13 cellular contexts compared by ENCODE assay signal in the genomic region with DNA sequence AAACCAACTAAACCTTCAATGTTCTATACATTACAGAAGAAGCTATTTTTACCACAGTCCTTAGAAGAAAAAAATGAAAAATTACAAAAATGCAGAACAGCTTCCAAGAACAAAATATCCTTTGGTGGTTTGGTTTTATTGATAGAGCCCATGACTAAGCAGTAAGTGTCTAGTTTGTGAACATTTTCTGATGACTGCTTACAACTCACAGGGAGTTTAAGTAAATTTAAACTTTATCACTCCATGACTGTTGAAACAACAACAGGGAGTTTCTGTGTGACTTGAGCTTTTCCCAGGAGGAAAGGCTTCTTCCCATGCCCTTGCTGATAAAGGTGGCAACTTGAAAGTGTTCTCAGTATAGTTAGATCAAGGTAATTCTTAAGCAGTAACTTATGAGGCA. TPM values are rescaled to one million over a fixed set of nuclear protein-coding genes. Genes with fewer than 3 reads are reported as not detected.
DNase-seq lines count a peak whose midpoint lies in the region; ATAC-seq and TF ChIP-seq lines count a peak whose summit lies in the region.
"Had no signal": no experiment of that assay in that cellular context is flagged by ENCODE, and none has a peak within 500 bp of the region (broad histone marks: within the 10 kb centered on the region; RNA-seq: fewer than 3 reads in every experiment).

No MANE protein-coding gene starts in this region.

- no peaks in the 10 kb centered on the region for H3K23me2 ChIP-seq in H9 (ENCODE audit: insufficient read length, low read depth, low read length, poor library complexity, severe bottlenecking)

- no peak overlapping the region for H3T11ph ChIP-seq in H9 (ENCODE audit: low read length)

- H3K4me3 ChIP-seq in fibroblast of villous mesenchyme (ENCODE audit: low read depth, low read length), result no peak overlapping the region
- H3K4me3 ChIP-seq: lung, thyroid gland had no signal

- no peak overlapping the region for H4K8ac ChIP-seq in H9 (replicated peaks; ENCODE audit: insufficient read length, low read depth, low read length)

- TF ChIP-seq CTCF in fibroblast of villous mesenchyme (IDR thresholded peaks at IDR 0.05; ENCODE audit: insufficient read depth, low read depth, low read length) (no peak), H9 (conservative IDR thresholded peaks at IDR 0.05) (no peak)

- peaks cover 3 to 13% (median 5%) of the 10 kb centered on the region in 3 experiments; a peak in 4 of 7 replicates for H3K36me3 Mint-ChIP-seq in H9 (ENCODE audit: insufficient read depth in 1 of 3, low read depth in 3 of 3)
- H3K36me3 Mint-ChIP-seq: activated CD8-positive, alpha-beta memory T cell treated with anti-CD3 and anti-CD28 coated beads, Interleukin-2, amount 10 ng/mL, durations not matched to agents 7 days and 5 days had no signal

- H3K27me3 ChIP-seq in H9 (ENCODE audit: insufficient read depth, low read length), result no peaks in the 10 kb centered on the region
- H3K27me3 ChIP-seq: thyroid gland had no signal

- H3K4me1 ChIP-seq in H9 (ENCODE audit: insufficient read depth, low read length), result peaks cover 5% of the 10 kb centered on the region; the same call in 1 of the 2 replicates

- H2AFZ ChIP-seq in H9 (ENCODE audit: low read length), result no peak overlapping the region

- no peak overlapping the region for H3K14ac ChIP-seq in H9 (ENCODE audit: insufficient read depth, low read length)

- H2BK120ac ChIP-seq in H9 (ENCODE audit: low read depth, low read length, poor library complexity, severe bottlenecking), result no peak overlapping the region

- no peak overlapping the region for H3K9ac ChIP-seq in H9 (ENCODE audit: extremely low read depth, insufficient read length, low read length)

- intact Hi-C loops in Right ventricle myocardium superior (cut with DNase I), result no loop called here

- no peaks in the 10 kb centered on the region for H3K79me2 ChIP-seq in H9 (ENCODE audit: insufficient read depth, low read length)

- H3K27ac ChIP-seq in H9 (ENCODE audit: insufficient read length, low read depth, low read length), result no peak overlapping the region
- H3K27ac ChIP-seq: neutrophil, thyroid gland had no signal

- no peak overlapping the region for H4K5ac ChIP-seq in H9 (ENCODE audit: insufficient read length, low read depth, low read length)

- no peak overlapping the region for H3K4me3 Mint-ChIP-seq in H9
- H3K4me3 Mint-ChIP-seq: activated CD8-positive, alpha-beta memory T cell treated with anti-CD3 and anti-CD28 coated beads, Interleukin-2, amount 10 ng/mL, durations not matched to agents 7 days and 5 days had no signal

- no peak overlapping the region for H3K56ac ChIP-seq in H9 (ENCODE audit: insufficient read length, low read depth, low read length)

- H4K91ac ChIP-seq in H9 (ENCODE audit: insufficient read length, low read depth, low read length), result no peak overlapping the region

- H3K9me3 Mint-ChIP-seq in H9, result peaks cover 3 to 5% of the 10 kb centered on the region in 2 experiments; a peak in 4 of 5 replicates

- peak; percentile 26 for DNase-seq in H4 (ENCODE audit: low spot score)
- DNase-seq in amniotic epithelial cell (ENCODE audit: low read depth), result peak; percentile 95
- DNase-seq in fibroblast of villous mesenchyme (ENCODE audit: low read depth), result peak; percentile 91
- peak; percentile 40 for DNase-seq in smooth muscle cell of the brain vasculature (ENCODE audit: low read depth, low spot score)
- no peak for DNase-seq in NCI-H1694 treated with DMSO at 0.1 percent for 48 hours (lab: John Stamatoyannopoulos, UW)
- no peak for DNase-seq in Right ventricle myocardium superior
- no peak for DNase-seq in H9
- DNase-seq: activated CD8-positive, alpha-beta memory T cell treated with anti-CD3 and anti-CD28 coated beads, Interleukin-2, amount 10 ng/mL, durations not matched to agents 7 days and 5 days; NCI-H2227 treated with DMSO at 0.1 percent for 48 hours; thyroid gland had no signal

- H2BK20ac ChIP-seq in H9 (ENCODE audit: low read depth, low read length, poor library complexity, severe bottlenecking), result no peak overlapping the region

- no peak for ATAC-seq in Right ventricle myocardium superior (ENCODE audit: poor library complexity)
- ATAC-seq: activated CD8-positive, alpha-beta memory T cell treated with anti-CD3 and anti-CD28 coated beads, Interleukin-2, amount 10 ng/mL, durations not matched to agents 7 days and 5 days; activated naive CD4-positive, alpha-beta T cell treated with anti-CD3 and anti-CD28 coated beads, Interleukin-2, amount 50 U/mL, for 72 hours had no signal

- H2BK15ac ChIP-seq in H9 (ENCODE audit: low read depth, low read length), result no peak overlapping the region

- no peak overlapping the region for H3K4me2 ChIP-seq in H9 (ENCODE audit: insufficient read depth, insufficient read length, low read length)

- no peak overlapping the region for H2AK5ac ChIP-seq in H9 (ENCODE audit: insufficient read length, low read length)

- no peaks in the 10 kb centered on the region for H3K79me1 ChIP-seq in H9 (ENCODE audit: insufficient read depth, low read depth, low read length, poor library complexity, severe bottlenecking)

- no peak overlapping the region for H3K4ac ChIP-seq in H9 (ENCODE audit: low read depth, low read length)

- H3K27ac Mint-ChIP-seq in H9, result no peak overlapping the region
- H3K27ac Mint-ChIP-seq: activated CD8-positive, alpha-beta memory T cell treated with anti-CD3 and anti-CD28 coated beads, Interleukin-2, amount 10 ng/mL, durations not matched to agents 7 days and 5 days; activated naive CD4-positive, alpha-beta T cell treated with anti-CD3 and anti-CD28 coated beads, Interleukin-2, amount 50 U/mL, for 72 hours had no signal

- peaks cover 31 to 43% of the 10 kb centered on the region in 2 experiments for H3K4me1 Mint-ChIP-seq in H9
- H3K4me1 Mint-ChIP-seq: activated CD8-positive, alpha-beta memory T cell treated with anti-CD3 and anti-CD28 coated beads, Interleukin-2, amount 10 ng/mL, durations not matched to agents 7 days and 5 days had no signal

- no peaks in the 10 kb centered on the region for H3K27me3 Mint-ChIP-seq in H9 (ENCODE audit: low read depth)
- H3K27me3 Mint-ChIP-seq: activated CD8-positive, alpha-beta memory T cell treated with anti-CD3 and anti-CD28 coated beads, Interleukin-2, amount 10 ng/mL, durations not matched to agents 7 days and 5 days had no signal

- no peak overlapping the region for H2BK12ac ChIP-seq in H9 (ENCODE audit: insufficient read length, low read depth, low read length)

- no peaks in the 10 kb centered on the region for H3K9me3 ChIP-seq in H9 (ENCODE audit: control insufficient read depth, low read depth, low read length)
- H3K9me3 ChIP-seq: neutrophil, thyroid gland had no signal

- H4K20me1 ChIP-seq in H9 (ENCODE audit: control insufficient read depth, insufficient read depth, insufficient read length), result no peaks in the 10 kb centered on the region

- no peak overlapping the region for H2BK5ac ChIP-seq in H9 (ENCODE audit: insufficient read length, low read length)

- no peak overlapping the region for H3K18ac ChIP-seq in H9 (ENCODE audit: insufficient read length, low read depth, low read length)

- no peak overlapping the region for H3K23ac ChIP-seq in H9 (ENCODE audit: insufficient read length, low read depth, low read length)

RNA-seq across cellular contexts. Expression of gene PF4, which starts 2.9 kb away (rescaled TPM):
- total RNA-seq in H4 (2014; rRNA removed; shearing (Covaris generic)), result not detected in 2 replicates
- total RNA-seq in fibroblast of villous mesenchyme (not detected in 2 replicates), Right ventricle myocardium superior (not detected), H9 (2021) (2.3 and 3.6 TPM in 2 replicates)
- total RNA-seq: activated CD8-positive, alpha-beta memory T cell treated with anti-CD3 and anti-CD28 coated beads, Interleukin-2, amount 10 ng/mL, durations not matched to agents 7 days and 5 days; activated naive CD4-positive, alpha-beta T cell treated with anti-CD3 and anti-CD28 coated beads, Interleukin-2, amount 50 U/mL, for 72 hours; thyroid gland had no signal

RNA-seq across cellular contexts. Expression of gene PPBP, which starts 9.1 kb away (rescaled TPM):
- total RNA-seq in H4 (2014; rRNA removed; shearing (Covaris generic)), result not detected in 2 replicates
- total RNA-seq in fibroblast of villous mesenchyme (not detected in 2 replicates), Right ventricle myocardium superior (0.32 TPM), H9 (2021) (0.33 TPM in 1 of 2 replicates, not detected in the other)
- total RNA-seq: activated CD8-positive, alpha-beta memory T cell treated with anti-CD3 and anti-CD28 coated beads, Interleukin-2, amount 10 ng/mL, durations not matched to agents 7 days and 5 days; activated naive CD4-positive, alpha-beta T cell treated with anti-CD3 and anti-CD28 coated beads, Interleukin-2, amount 50 U/mL, for 72 hours had no signal

RNA-seq across cellular contexts. Expression of gene CXCL5, which starts 19.6 kb away (rescaled TPM):
- total RNA-seq in H4 (2014; rRNA removed; shearing (Covaris generic)), result not detected in 2 replicates
- total RNA-seq in fibroblast of villous mesenchyme, result 0.32 and 2.2 TPM in 2 replicates
- 0.11 TPM for total RNA-seq in Right ventricle myocardium superior
- total RNA-seq in H9 (2021), result 9.2 and 10.8 TPM in 2 replicates
- total RNA-seq: activated CD8-positive, alpha-beta memory T cell treated with anti-CD3 and anti-CD28 coated beads, Interleukin-2, amount 10 ng/mL, durations not matched to agents 7 days and 5 days; activated naive CD4-positive, alpha-beta T cell treated with anti-CD3 and anti-CD28 coated beads, Interleukin-2, amount 50 U/mL, for 72 hours; thyroid gland had no signal

RNA-seq across cellular contexts. Expression of gene CXCL3, which starts 59.6 kb away (rescaled TPM):
- total RNA-seq in H4 (2014; rRNA removed; shearing (Covaris generic)), result 0.53 and 3.8 TPM in 2 replicates
- 0.32 and 3.0 TPM in 2 replicates for total RNA-seq in fibroblast of villous mesenchyme
- 0.75 TPM for total RNA-seq in Right ventricle myocardium superior
- 3.7 and 4.4 TPM in 2 replicates for total RNA-seq in H9 (2021)
- total RNA-seq: activated CD8-positive, alpha-beta memory T cell treated with anti-CD3 and anti-CD28 coated beads, Interleukin-2, amount 10 ng/mL, durations not matched to agents 7 days and 5 days; activated naive CD4-positive, alpha-beta T cell treated with anti-CD3 and anti-CD28 coated beads, Interleukin-2, amount 50 U/mL, for 72 hours had no signal

Comparison
In these comparisons a context has a peak if more than half of its experiments do, and no peak if none do; other contexts are left out.
1. DNase-seq: peak in H4 (single experiment), amniotic epithelial cell (single experiment), fibroblast of villous mesenchyme (single experiment) and smooth muscle cell of the brain vasculature (single experiment); none in NCI-H1694 treated with DMSO at 0.1 percent for 48 hours (single experiment), Right ventricle myocardium superior (single experiment) and H9 (single experiment).